8 cellular contexts compared by ENCODE assay signal in the genomic region with DNA sequence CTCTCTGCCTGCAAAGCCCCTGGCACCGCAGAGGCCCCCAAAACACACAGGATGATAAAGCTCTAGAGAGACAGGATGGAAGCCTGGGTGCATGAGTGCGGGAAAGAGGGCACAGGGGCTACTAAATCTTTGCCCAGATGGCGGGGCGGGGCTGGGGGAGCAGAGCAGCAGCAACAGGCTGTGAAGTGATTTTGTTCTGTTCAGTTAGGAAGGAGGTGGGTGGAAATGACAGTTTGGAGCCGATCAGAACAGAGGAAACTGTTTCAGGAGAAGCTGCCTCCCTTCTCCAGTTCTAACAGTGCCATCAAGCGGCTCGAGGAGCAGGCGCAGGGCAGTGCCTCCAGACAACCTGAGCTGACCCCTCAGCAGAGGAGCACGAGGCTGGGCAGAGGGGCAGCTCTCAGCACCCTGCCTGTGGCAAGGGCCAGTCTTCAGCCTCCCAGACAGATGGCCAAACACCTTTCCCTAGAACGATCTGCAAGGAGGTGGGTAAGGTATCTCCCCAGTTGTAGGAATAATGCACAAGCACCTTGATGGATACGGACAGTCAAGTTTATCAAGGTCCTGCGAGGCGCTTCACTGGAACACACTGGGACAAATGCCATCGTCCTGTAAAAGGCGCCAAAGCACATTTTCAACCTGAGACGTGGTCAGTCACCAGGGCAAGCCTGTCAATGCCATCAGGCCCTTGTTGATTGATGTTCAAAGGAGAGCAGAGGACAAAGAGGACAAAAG. TPM values are rescaled to one million over a fixed set of nuclear protein-coding genes. Genes with fewer than 3 reads are reported as not detected.
DNase-seq lines count a peak whose midpoint lies in the region; ATAC-seq lines count a peak whose summit lies in the region.

No MANE protein-coding gene starts in this region.

- peaks cover 29% of the 10 kb centered on the region for H3K4me1 ChIP-seq in ACC112 (ENCODE audit: control insufficient read depth, insufficient read depth, low read length, unreplicated experiment)

- DNase-seq in NCI-H345 (lab: John Stamatoyannopoulos, UW), result peak; percentile 71
- peak; percentile 91 for DNase-seq in cerebellum (ENCODE audit: low spot score)
- DNase-seq in left kidney (ENCODE audit: low read depth, low spot score), result peak; percentile 97
- DNase-seq in stimulated activated CD4-positive, alpha-beta T cell treated with anti-CD3 and anti-CD28 coated beads, Interleukin-2, amount 100 ng/mL, for 4 hours (ENCODE audit: low read depth), result peak; percentile 56

- H3K79me2 ChIP-seq in ACC112 (ENCODE audit: control insufficient read depth, insufficient read depth, low read length, unreplicated experiment), result no peaks in the 10 kb centered on the region

- H3K36me3 ChIP-seq in ACC112 (ENCODE audit: insufficient read depth, low read length), result no peaks in the 10 kb centered on the region

- peak overlapping the region; percentile 39 for H3K4me3 ChIP-seq in ACC112 (ENCODE audit: low read depth, low read length)

- peak; percentile 76 for ATAC-seq in GM18861 (IDR thresholded peaks at IDR 0.05; ENCODE audit: unreplicated experiment)
- ATAC-seq in HG03175 (IDR thresholded peaks at IDR 0.05; ENCODE audit: unreplicated experiment), result peak; percentile 77
- peak; percentile 83 to 86 for ATAC-seq in activated CD4-positive, CD25-positive, alpha-beta regulatory T cell treated with anti-CD3 and anti-CD28 coated beads, Interleukin-2, amount 50 U/mL, for 24 hours

- peak overlapping the region; percentile 28 for H2AFZ ChIP-seq in ACC112 (ENCODE audit: low read length, unreplicated experiment)

- H3K27me3 ChIP-seq in ACC112 (ENCODE audit: insufficient read depth, low read length), result no peaks in the 10 kb centered on the region

- peak overlapping the region; percentile 97 for H3K27ac ChIP-seq in ACC112 (ENCODE audit: low read depth, low read length)

RNA-seq across cellular contexts. Expression of a gene that starts 44.9 kb away (rescaled TPM):
- total RNA-seq in cerebellum, result 84.5 TPM

Comparison
In these comparisons a context has a peak if more than half of its experiments do, and no peak if none do; other contexts are left out.
1. Peak in every context shown above with its lines: DNase-seq, ATAC-seq, H3K4me3 ChIP-seq and H3K27ac ChIP-seq.